Comparison of ENCODE assay signal across 8 cellular contexts in genomic region chr19:58002384-58003152, GRCh38. TPM values are rescaled to one million over a fixed set of nuclear protein-coding genes. Genes with fewer than 3 reads are reported as not detected.
DNase-seq lines count a peak whose midpoint lies in the region; ATAC-seq and TF ChIP-seq lines count a peak whose summit lies in the region.

ZNF606 (minus strand) TSS chr19:58002820; CDS start chr19:58001319, 1,501 bp downstream.

- peaks cover 29% of the 10 kb centered on the region for H3K4me1 Mint-ChIP-seq in activated naive CD4-positive, alpha-beta T cell treated with anti-CD3 and anti-CD28 coated beads, Interleukin-2, amount 50 U/mL, for 24 hours

- H3K9ac ChIP-seq in SK-N-MC (ENCODE audit: insufficient read length), result peak within 1 kb of the TSS; percentile 89

- H3K9me3 ChIP-seq in KOPT-K1 (ENCODE audit: insufficient read depth, low read length, poor library complexity, severe bottlenecking), result peaks cover 79% of the 10 kb centered on the region
- peaks cover 32% of the 10 kb centered on the region for H3K9me3 ChIP-seq in SK-N-MC (ENCODE audit: low read depth, low read length)
- H3K9me3 ChIP-seq in suprapubic skin, result peaks cover 11% of the 10 kb centered on the region

- no peak for TF ChIP-seq CTCF in omental fat pad (IDR thresholded peaks at IDR 0.05)
- no peak for TF ChIP-seq CTCF in suprapubic skin (IDR thresholded peaks at IDR 0.05)

- H3K27me3 ChIP-seq in suprapubic skin, result no peaks in the 10 kb centered on the region

- peak within 1 kb of the TSS; percentile 91 for H3K4me3 ChIP-seq in SK-N-MC
- peak within 1 kb of the TSS; percentile 95 for H3K4me3 ChIP-seq in suprapubic skin

- H3K27me3 Mint-ChIP-seq in activated naive CD4-positive, alpha-beta T cell treated with anti-CD3 and anti-CD28 coated beads, Interleukin-2, amount 50 U/mL, for 24 hours, result no peaks in the 10 kb centered on the region

- peak within 1 kb of the TSS; percentile 90 for H3K4me3 Mint-ChIP-seq in activated naive CD4-positive, alpha-beta T cell treated with anti-CD3 and anti-CD28 coated beads, Interleukin-2, amount 50 U/mL, for 24 hours

- peak; percentile 91 for ATAC-seq in GM21737 (IDR thresholded peaks at IDR 0.05; ENCODE audit: unreplicated experiment)
- ATAC-seq in omental fat pad (ENCODE audit: low FRiP score), result peak; percentile 94

- peak in 1 of 2 donors; percentile 73 for TF ChIP-seq POLR2A in suprapubic skin (IDR thresholded peaks at IDR 0.05)

- peak; percentile 72 for DNase-seq in DMS79 treated with DMSO at 0.1 percent for 48 hours (lab: John Stamatoyannopoulos, UW)
- no peak for DNase-seq in SK-N-MC (ENCODE audit: low read depth, low spot score)
- no peak for DNase-seq in glomerular endothelial cell (ENCODE audit: extremely low read depth, low read depth, low spot score)
- peak; percentile 43 for DNase-seq in omental fat pad (ENCODE audit: low spot score)
- peak; percentile 88 to 89 for DNase-seq in suprapubic skin (ENCODE audit: low spot score in 2 of 2)

- peaks cover 72% of the 10 kb centered on the region for H3K36me3 Mint-ChIP-seq in activated naive CD4-positive, alpha-beta T cell treated with anti-CD3 and anti-CD28 coated beads, Interleukin-2, amount 50 U/mL, for 24 hours

- TF ChIP-seq EP300 in suprapubic skin (IDR thresholded peaks at IDR 0.05), result no peak

- peaks cover 20% of the 10 kb centered on the region for H3K9me3 Mint-ChIP-seq in activated naive CD4-positive, alpha-beta T cell treated with anti-CD3 and anti-CD28 coated beads, Interleukin-2, amount 50 U/mL, for 24 hours

- WGBS in suprapubic skin, result under 1% methylated on average over 75 of the region's 89 CpGs

- peaks cover 26% of the 10 kb centered on the region for H3K4me1 ChIP-seq in suprapubic skin

- H3K27ac ChIP-seq in KOPT-K1 (ENCODE audit: low read depth, low read length, poor library complexity, severe bottlenecking), result peak within 1 kb of the TSS; percentile 77
- H3K27ac ChIP-seq in SK-N-MC, result peak within 1 kb of the TSS; percentile 81
- peak within 1 kb of the TSS; percentile 92 for H3K27ac ChIP-seq in suprapubic skin

- H3K36me3 ChIP-seq in KOPT-K1 (ENCODE audit: insufficient read depth, low read length) (peaks cover 76% of the 10 kb centered on the region), SK-N-MC (ENCODE audit: insufficient read depth, low read length) (peaks cover 72% of the 10 kb centered on the region), suprapubic skin (peaks cover 60% of the 10 kb centered on the region)

- peak within 1 kb of the TSS; percentile 88 for H3K27ac Mint-ChIP-seq in activated naive CD4-positive, alpha-beta T cell treated with anti-CD3 and anti-CD28 coated beads, Interleukin-2, amount 50 U/mL, for 24 hours

RNA-seq across cellular contexts. Expression of gene ZNF606, which starts in this region (rescaled TPM):
- total RNA-seq in glomerular endothelial cell, result 10.1 and 26.8 TPM in 2 replicates
- 10 to 100 TPM in 1 of 4 donors, 1 to 10 TPM in 3; 7.9 to 37.4 (median 8.5) TPM for total RNA-seq in omental fat pad
- 10 to 100 TPM in 3 of 4 donors, 1 to 10 TPM in 1; 4.0 to 21.9 (median 14.3) TPM for total RNA-seq in suprapubic skin

Comparison
In these comparisons a context has a peak if more than half of its experiments do, and no peak if none do; other contexts are left out.
1. DNase-seq: peak in DMS79 treated with DMSO at 0.1 percent for 48 hours (single experiment), omental fat pad (single experiment) and suprapubic skin (2 of 2); none in SK-N-MC (single experiment) and glomerular endothelial cell (single experiment).
2. Peak in every context shown above with its lines, with median percentiles within 50 percentile points of each other: H3K27ac ChIP-seq.